In the genomic region with DNA sequence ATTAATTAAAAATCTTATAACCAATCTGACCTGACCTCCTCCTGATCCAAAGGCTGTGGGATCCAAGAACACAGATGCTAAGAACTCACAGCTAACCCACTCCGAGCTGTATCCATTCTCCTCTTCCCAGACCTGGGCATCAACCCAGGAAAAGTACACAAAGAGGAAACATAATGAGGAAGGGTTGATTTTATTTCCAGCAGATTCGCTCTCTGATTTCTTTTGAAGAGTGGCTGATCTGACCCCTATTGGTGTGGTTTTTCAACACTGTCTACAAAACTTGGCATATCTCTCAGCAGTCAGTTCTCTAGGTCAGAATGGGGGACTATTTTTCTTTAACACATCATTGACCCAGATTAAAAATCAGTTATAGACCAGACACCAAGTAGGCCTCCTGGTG, we compare ENCODE assay signal across 13 cellular contexts.
"Had no signal": no experiment of that assay in that cellular context is flagged by ENCODE, and none has a peak within 500 bp of the region (broad histone marks: within the 10 kb centered on the region; RNA-seq: fewer than 3 reads in every experiment).

No MANE protein-coding gene starts in this region.

- H3K4me3 ChIP-seq: colonic mucosa, lower lobe of right lung, sigmoid colon, suprapubic skin, upper lobe of left lung had no signal

- H3K27me3 ChIP-seq: colonic mucosa, sigmoid colon, suprapubic skin, upper lobe of left lung had no signal

- DNase-seq: activated CD4-positive, alpha-beta memory T cell treated with anti-CD3 and anti-CD28 coated beads for 36 hours; activated CD4-positive, CD25-positive, alpha-beta regulatory T cell treated with anti-CD3 and anti-CD28 coated beads, Interleukin-2, amount 50 U/mL, for 72 hours; activated gamma-delta T cell; activated T-cell treated with anti-CD3 and anti-CD28 coated beads, Interleukin-2, amount 50 U/mL, for 48 hours; colonic mucosa; effector CD4-positive, alpha-beta T cell; lower lobe of right lung; naive thymus-derived CD4-positive, alpha-beta T cell; sigmoid colon; stimulated activated CD4-positive, alpha-beta T cell treated with anti-CD3 and anti-CD28 coated beads, Interleukin-2, amount 100 ng/mL, for 24 hours; stimulated activated naive B cell treated with anti-CD40 and anti-IgM and Interleukin-4, amounts not matched to agents 10 μg/mL and 1 μg/mL and 100 μg/mL, for 72 hours; upper lobe of left lung had no signal

- H3K27ac ChIP-seq: colonic mucosa, lower lobe of right lung, sigmoid colon, suprapubic skin, upper lobe of left lung had no signal

- H3K9me3 ChIP-seq: colonic mucosa, suprapubic skin, upper lobe of left lung had no signal

- H3K36me3 ChIP-seq: colonic mucosa, lower lobe of right lung, sigmoid colon, suprapubic skin, upper lobe of left lung had no signal

- H3K4me1 ChIP-seq: colonic mucosa, lower lobe of right lung, sigmoid colon, suprapubic skin, upper lobe of left lung had no signal

- ATAC-seq: lower lobe of right lung; naive thymus-derived CD4-positive, alpha-beta T cell; stimulated activated naive B cell treated with anti-CD40 and anti-IgM and Interleukin-4, amounts not matched to agents 10 μg/mL and 1 μg/mL and 100 μg/mL, for 72 hours had no signal
